12 cellular contexts compared by ENCODE assay signal in the genomic region with DNA sequence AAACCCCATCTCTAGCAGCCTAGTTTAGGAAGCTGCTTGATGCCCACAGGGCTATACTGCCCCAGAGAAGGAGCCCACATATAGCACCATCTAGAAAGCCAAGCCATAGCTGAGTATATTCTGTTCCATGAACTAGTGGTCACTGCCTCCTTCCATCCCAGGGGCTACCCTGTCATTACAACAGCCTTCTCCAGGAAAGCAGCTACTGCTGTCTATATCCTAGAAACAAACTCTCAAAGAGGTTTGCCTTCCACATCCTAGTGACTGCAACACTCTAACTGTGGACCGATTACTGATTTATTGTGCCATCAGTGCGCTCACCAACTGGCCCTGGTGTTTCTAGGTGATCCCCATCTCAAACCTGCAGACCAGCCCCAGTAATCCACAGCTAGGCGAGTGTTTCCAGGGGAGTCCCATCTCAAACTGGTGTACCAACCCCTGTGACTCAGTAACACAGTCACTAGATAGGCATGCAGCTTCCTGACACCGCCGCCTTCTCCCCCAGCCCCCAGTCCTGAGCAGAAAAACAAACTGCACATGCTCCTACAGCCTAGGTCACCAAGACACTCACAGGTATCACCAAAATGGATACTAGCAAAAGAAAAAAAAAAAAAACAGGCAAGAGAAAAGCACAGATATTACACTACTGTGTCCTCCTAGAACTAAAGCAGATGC. TPM values are rescaled to one million over a fixed set of nuclear protein-coding genes. Genes with fewer than 3 reads are reported as not detected.
A peak's percentile ranks its signal among the peaks of the same experiment; 100 is the strongest.
DNase-seq lines count a peak whose midpoint lies in the region; ATAC-seq, FAIRE-seq and TF ChIP-seq lines count a peak whose summit lies in the region.
"Had no signal": no experiment of that assay in that cellular context is flagged by ENCODE, and none has a peak within 500 bp of the region (broad histone marks: within the 10 kb centered on the region; RNA-seq: fewer than 3 reads in every experiment).

No MANE protein-coding gene starts in this region.

- H3K27ac ChIP-seq in keratinocyte (ENCODE audit: control insufficient read depth, insufficient read depth, low read length), result peak overlapping the region; percentile 62
- H3K27ac ChIP-seq: ovary had no signal

- dilution Hi-C loops in keratinocyte (cut with MboI; ENCODE audit: extremely low pct_ligation_motif_present, low sequenced_read_pairs), result no loop called here

- no peaks in the 10 kb centered on the region for H3K9me1 ChIP-seq in keratinocyte (ENCODE audit: control insufficient read depth, extremely low read depth, insufficient read depth, low read length)

- peaks cover 32% of the 10 kb centered on the region for H3K79me2 ChIP-seq in keratinocyte (ENCODE audit: control insufficient read depth, insufficient read depth, low read length)

- no peak for TF ChIP-seq POLR2A in GM18505 (IDR thresholded peaks at IDR 0.05; ENCODE audit: borderline replicate concordance, extremely low read depth, insufficient read depth, insufficient read length)

- no peaks in the 10 kb centered on the region for H3K27me3 ChIP-seq in keratinocyte (ENCODE audit: control insufficient read depth, extremely low read depth, insufficient read depth, low read length)
- H3K27me3 ChIP-seq: ovary had no signal

- H3K9me3 ChIP-seq in keratinocyte (ENCODE audit: control insufficient read depth, low read depth, low read length), result no peaks in the 10 kb centered on the region
- H3K9me3 ChIP-seq: ovary had no signal

- DNase-seq in AG08396 (ENCODE audit: low spot score), result peak; percentile 82
- peak; percentile 70 for DNase-seq in HS-5 (ENCODE audit: low read depth)
- DNase-seq in astrocyte of the cerebellum (ENCODE audit: low read depth), result peak; percentile 36
- DNase-seq in keratinocyte (ENCODE audit: low read depth, low spot score), result peak; percentile 83
- no peak for DNase-seq in NCI-H524 treated with DMSO at 0.1 percent for 48 hours (lab: John Stamatoyannopoulos, UW)
- no peak for DNase-seq in NCI-H2107 treated with DMSO at 0.1 percent for 48 hours (lab: John Stamatoyannopoulos, UW; ENCODE audit: unreplicated experiment)
- no peak for DNase-seq in NOMO-1 treated with DMSO at 0.1 percent for 48 hours (lab: John Stamatoyannopoulos, UW; ENCODE audit: unreplicated experiment)
- DNase-seq: activated CD4-positive, alpha-beta T cell treated with anti-CD3 and anti-CD28 coated beads for 4 hours; aorta; ovary had no signal

- no peak overlapping the region for H3K4me3 ChIP-seq in astrocyte of the cerebellum (ENCODE audit: low read depth, low read length)
- no peak overlapping the region for H3K4me3 ChIP-seq in keratinocyte (ENCODE audit: control insufficient read depth in 2 of 3, extremely low read depth in 1 of 3, insufficient read depth in 2 of 3, low read depth in 1 of 3, low read length in 3 of 3)
- H3K4me3 ChIP-seq: ovary had no signal

- in situ Hi-C loops in astrocyte of the cerebellum (cut with HindIII; ENCODE audit: low sequenced_read_pairs), result no loop called here

- ATAC-seq in GM18505 (IDR thresholded peaks at IDR 0.05; ENCODE audit: unreplicated experiment), result no peak

- no peaks in the 10 kb centered on the region for H4K20me1 ChIP-seq in keratinocyte (ENCODE audit: control insufficient read depth, extremely low read depth, insufficient read depth, low read length)

- TF ChIP-seq CTCF in astrocyte of the cerebellum (IDR thresholded peaks at IDR 0.05; ENCODE audit: low read depth, low read length, missing control alignments), result no peak
- no peak for TF ChIP-seq CTCF in keratinocyte (optimal IDR thresholded peaks at IDR 0.05 in 1 of 3, IDR thresholded peaks at IDR 0.05 in 1 of 3, conservative IDR thresholded peaks at IDR 0.05 in 1 of 3; ENCODE audit: extremely low read depth in 1 of 3, insufficient read depth in 2 of 3, low read length in 3 of 3)

- H3K36me3 ChIP-seq in keratinocyte (ENCODE audit: control insufficient read depth in 2 of 2, extremely low read depth in 1 of 2, insufficient read depth in 2 of 2, low read length in 2 of 2), result peaks cover 0 to 2% of the 10 kb centered on the region in 2 experiments
- H3K36me3 ChIP-seq: ovary had no signal

- H3K9ac ChIP-seq in keratinocyte (ENCODE audit: control insufficient read depth, extremely low read depth, insufficient read depth, low read length), result peak overlapping the region; percentile 46

- H3K4me1 ChIP-seq in keratinocyte (ENCODE audit: control insufficient read depth, extremely low read depth, insufficient read depth, low read length), result peaks cover 27% of the 10 kb centered on the region

- FAIRE-seq in keratinocyte (lab: Jason Lieb, UNC), result peak; percentile 94
- FAIRE-seq: D721Med had no signal

- no peak overlapping the region for H2AFZ ChIP-seq in keratinocyte (ENCODE audit: control insufficient read depth, low read length)

- peak overlapping the region; percentile 46 for H3K4me2 ChIP-seq in keratinocyte (ENCODE audit: control insufficient read depth, extremely low read depth, insufficient read depth, low read depth, low read length)

RNA-seq across cellular contexts. Expression of a gene that starts 14.8 kb away (rescaled TPM):
- polyA plus RNA-seq in keratinocyte, result 93.4 to 123 TPM (median 93.6 TPM) in 3 replicates
- 160 TPM for polyA plus RNA-seq in keratinocyte (2011; ENCODE audit: low read depth)
- 36.7 and 66.6 TPM in 2 replicates for polyA plus RNA-seq in keratinocyte (2011; cell fraction: cytosol; rRNA removed)
- 136 and 161 TPM in 2 replicates for polyA plus RNA-seq in keratinocyte (2011; cell fraction: nucleus; rRNA removed)
- polyA plus RNA-seq in keratinocyte (2012; ENCODE audit: low replicate concordance), result 62.2 and 70.2 TPM in 2 replicates
- 48.0 to 92.3 TPM (median 82.8 TPM) in 3 replicates for polyA minus RNA-seq in keratinocyte
- 68.1 TPM for polyA minus RNA-seq in keratinocyte (2011; cell fraction: cytosol; rRNA and poly(A)+ RNA removed)
- 116 and 189 TPM in 2 replicates for polyA minus RNA-seq in keratinocyte (2011; cell fraction: nucleus; rRNA and poly(A)+ RNA removed)

Comparison
In these comparisons a context has a peak if more than half of its experiments do, and no peak if none do; other contexts are left out.
1. DNase-seq: peak in AG08396 (single experiment), HS-5 (single experiment), astrocyte of the cerebellum (single experiment) and keratinocyte (single experiment); none in NCI-H524 treated with DMSO at 0.1 percent for 48 hours (single experiment), NCI-H2107 treated with DMSO at 0.1 percent for 48 hours (single experiment) and NOMO-1 treated with DMSO at 0.1 percent for 48 hours (single experiment).